Comparison of ENCODE assay signal across 17 cellular contexts in genomic region chrX:94524867-94525266, GRCh38.
DNase-seq lines count a peak whose midpoint lies in the region; ATAC-seq, FAIRE-seq and TF ChIP-seq lines count a peak whose summit lies in the region.
"Had no signal": no experiment of that assay in that cellular context is flagged by ENCODE, and none has a peak within 500 bp of the region (broad histone marks: within the 10 kb centered on the region; RNA-seq: fewer than 3 reads in every experiment).

No MANE protein-coding gene starts in this region.

- H3K27ac Mint-ChIP-seq in nephron progenitor cell = no peak overlapping the region
- no peak overlapping the region for H3K27ac Mint-ChIP-seq in chondrocyte (ENCODE audit: unreplicated experiment)
- H3K27ac Mint-ChIP-seq: CD4-positive, CD25-positive, alpha-beta regulatory T cell; naive thymus-derived CD4-positive, alpha-beta T cell had no signal

- H3K9me2 ChIP-seq in PC-9 (ENCODE audit: insufficient read depth) = no peaks in the 10 kb centered on the region

- TF ChIP-seq CTCF in GM12873 (IDR thresholded peaks at IDR 0.05; ENCODE audit: insufficient read depth, low read depth, low read length, missing control alignments) = peak; percentile 67
- TF ChIP-seq CTCF in PC-9 (conservative IDR thresholded peaks at IDR 0.05) = peak; percentile 41
- peak; percentile 12 for TF ChIP-seq CTCF in nephron progenitor cell (IDR thresholded peaks at IDR 0.05)
- TF ChIP-seq CTCF in chondrocyte (IDR thresholded peaks at IDR 0.05) = no peak
- no peak for TF ChIP-seq CTCF in pancreas (IDR thresholded peaks at IDR 0.05)

- no peaks in the 10 kb centered on the region for H3K9me3 ChIP-seq in PC-9 (ENCODE audit: insufficient read depth, low read depth)
- H3K9me3 ChIP-seq in pancreas = peaks cover 0 to 3% (median 0%) of the 10 kb centered on the region in 4 donors
- H3K9me3 ChIP-seq: SJSA1 had no signal

- no peaks in the 10 kb centered on the region for H4K20me1 ChIP-seq in PC-9 (ENCODE audit: insufficient read depth)

- POLR2A ChIA-PET in HEK293T (lab: Yijun Ruan, JAX) = no interaction called here
- POLR2A ChIA-PET in PC-9 (lab: Charles Lee; ENCODE audit: unreplicated experiment) = no interaction called here

- H3K4me3 ChIP-seq in PC-9 (no peak overlapping the region), pancreas (no peak overlapping the region)
- H3K4me3 ChIP-seq: esophagus squamous epithelium, hepatocyte, left ventricle myocardium inferior, SJSA1 had no signal

- CTCF ChIA-PET in HEK293T (lab: Yijun Ruan, JAX) = no interaction called here
- CTCF ChIA-PET in PC-9 (lab: Charles Lee) = no interaction called here

- no peak for ATAC-seq in pancreas
- ATAC-seq: naive thymus-derived CD4-positive, alpha-beta T cell had no signal

- H3K4me1 ChIP-seq in PC-9 (replicated peaks; ENCODE audit: insufficient read depth) = no peaks in the 10 kb centered on the region
- H3K4me1 ChIP-seq in pancreas = no peaks in the 10 kb centered on the region
- H3K4me1 ChIP-seq: esophagus squamous epithelium, left ventricle myocardium inferior, SJSA1 had no signal

- H3K4me3 Mint-ChIP-seq in nephron progenitor cell (no peak overlapping the region), chondrocyte (ENCODE audit: unreplicated experiment) (no peak overlapping the region)
- H3K4me3 Mint-ChIP-seq: CD4-positive, CD25-positive, alpha-beta regulatory T cell; naive thymus-derived CD4-positive, alpha-beta T cell had no signal

- no TSS peak for BruUV-seq in PC-9 (replicated peaks; lab: Mats Ljungman, UMichigan)

- H2AFZ ChIP-seq in PC-9 = no peak overlapping the region
- H2AFZ ChIP-seq: hepatocyte had no signal

- WGBS in pancreas, 2 donors = 68 to 70% methylated on average over 1 of the region's 1 CpG

- H3K9me3 Mint-ChIP-seq in nephron progenitor cell = peaks cover 29% of the 10 kb centered on the region
- H3K9me3 Mint-ChIP-seq in chondrocyte (ENCODE audit: low read depth) = peaks cover 45% of the 10 kb centered on the region

- intact Hi-C loops in PC-9 (cut with micrococcal nuclease; ENCODE audit: unreplicated experiment) (no loop called here), pancreas (cut with DNase I) (no loop called here)

- no peak overlapping the region for H3K4me2 ChIP-seq in PC-9
- H3K4me2 ChIP-seq: hepatocyte had no signal

- no peak for FAIRE-seq in pancreas (lab: Jason Lieb, UNC)
- FAIRE-seq: G401.6 had no signal

- no peak overlapping the region for H3K27ac ChIP-seq in PC-9
- H3K27ac ChIP-seq in pancreas = no peak overlapping the region
- H3K27ac ChIP-seq: esophagus squamous epithelium, hepatocyte, HL-60, left ventricle myocardium inferior, SJSA1 had no signal

- DNase-seq in HEK293T (ENCODE audit: extremely low spot score) (peak; percentile 21), PC-9 (no peak), nephron progenitor cell (no peak), chondrocyte (ENCODE audit: low spot score) (no peak), NCI-H524 (lab: John Stamatoyannopoulos, UW) (no peak), pancreas (no peak)
- DNase-seq: activated gamma-delta T cell; CD4-positive, CD25-positive, alpha-beta regulatory T cell; esophagus squamous epithelium; left ventricle myocardium inferior; naive thymus-derived CD4-positive, alpha-beta T cell; NCI-H2107 had no signal

- no peaks in the 10 kb centered on the region for H3K36me3 Mint-ChIP-seq in nephron progenitor cell (ENCODE audit: low read depth)
- H3K36me3 Mint-ChIP-seq in chondrocyte (ENCODE audit: low read depth) = no peaks in the 10 kb centered on the region
- H3K36me3 Mint-ChIP-seq: CD4-positive, CD25-positive, alpha-beta regulatory T cell; naive thymus-derived CD4-positive, alpha-beta T cell had no signal

- no peaks in the 10 kb centered on the region for H3K27me3 ChIP-seq in PC-9 (ENCODE audit: insufficient read depth, low read depth)
- H3K27me3 ChIP-seq in pancreas = no peaks in the 10 kb centered on the region
- H3K27me3 ChIP-seq: esophagus squamous epithelium, hepatocyte, SJSA1 had no signal

- H3K36me3 ChIP-seq in PC-9 (ENCODE audit: low read depth) (no peaks in the 10 kb centered on the region), pancreas (no peaks in the 10 kb centered on the region)
- H3K36me3 ChIP-seq: esophagus squamous epithelium, left ventricle myocardium inferior, SJSA1 had no signal

- no peaks in the 10 kb centered on the region for H3F3A ChIP-seq in PC-9 (ENCODE audit: insufficient read depth, low read depth)

- no peaks in the 10 kb centered on the region for H3K4me1 Mint-ChIP-seq in nephron progenitor cell
- H3K4me1 Mint-ChIP-seq in chondrocyte (ENCODE audit: low read depth) = no peaks in the 10 kb centered on the region
- H3K4me1 Mint-ChIP-seq: CD4-positive, CD25-positive, alpha-beta regulatory T cell had no signal

- H3K27me3 Mint-ChIP-seq in nephron progenitor cell (ENCODE audit: low read depth, poor library complexity) (peaks cover 3% of the 10 kb centered on the region), chondrocyte (ENCODE audit: low read depth) (no peaks in the 10 kb centered on the region)
- H3K27me3 Mint-ChIP-seq: CD4-positive, CD25-positive, alpha-beta regulatory T cell; naive thymus-derived CD4-positive, alpha-beta T cell had no signal

- no peaks in the 10 kb centered on the region for H3K79me2 ChIP-seq in PC-9 (ENCODE audit: low read depth)
- H3K79me2 ChIP-seq: hepatocyte had no signal

TF ChIP-seq in HEK293T, 16 proteins besides CTCF, POLR2A, EP300 and RAD21:
- TF ChIP-seq ELF4 (IDR thresholded peaks at IDR 0.05) (no peak), FOXK2 (IDR thresholded peaks at IDR 0.05) (no peak), BHLHE40 (IDR thresholded peaks at IDR 0.05; ENCODE audit: borderline replicate concordance) (no peak), FOXM1 (IDR thresholded peaks at IDR 0.05; ENCODE audit: borderline replicate concordance) (no peak), TARDBP (IDR thresholded peaks at IDR 0.05) (no peak), SP1 (IDR thresholded peaks at IDR 0.05) (no peak), SUZ12 (IDR thresholded peaks at IDR 0.05) (no peak), ARNT (IDR thresholded peaks at IDR 0.05) (no peak), FOXA1 (IDR thresholded peaks at IDR 0.05) (no peak), PKNOX1 (IDR thresholded peaks at IDR 0.05) (no peak), CTBP1 (IDR thresholded peaks at IDR 0.05; ENCODE audit: borderline replicate concordance) (no peak), NFRKB (IDR thresholded peaks at IDR 0.05) (no peak)

Comparison
In these comparisons a context has a peak if more than half of its experiments do, and no peak if none do; other contexts are left out.
1. CTCF ChIP-seq: peak in GM12873 (single experiment), PC-9 (single experiment) and nephron progenitor cell (single experiment); none in chondrocyte (single experiment) and pancreas (0 of 4).